In genomic region chr5:43193171-43193951, GRCh38 we compare ENCODE assay signal across 8 cellular contexts. TPM values are rescaled to one million over a fixed set of nuclear protein-coding genes. Genes with fewer than 3 reads are reported as not detected.
DNase-seq lines count a peak whose midpoint lies in the region; ATAC-seq, FAIRE-seq and TF ChIP-seq lines count a peak whose summit lies in the region.

No MANE protein-coding gene starts in this region.

- no peak for FAIRE-seq in HTR-8/SVneo (lab: Jason Lieb, UNC)
- FAIRE-seq in keratinocyte (lab: Jason Lieb, UNC): no peak

- no peaks in the 10 kb centered on the region for H3K79me2 ChIP-seq in keratinocyte (ENCODE audit: control insufficient read depth, insufficient read depth, low read length)

- H2AFZ ChIP-seq in keratinocyte (ENCODE audit: control insufficient read depth, low read length): peak overlapping the region; percentile 52

- TF ChIP-seq CTCF in keratinocyte (optimal IDR thresholded peaks at IDR 0.05 in 1 of 3, IDR thresholded peaks at IDR 0.05 in 1 of 3, conservative IDR thresholded peaks at IDR 0.05 in 1 of 3; ENCODE audit: extremely low read depth in 1 of 3, insufficient read depth in 2 of 3, low read length in 3 of 3): no peak

- dilution Hi-C loops in keratinocyte (cut with MboI; ENCODE audit: extremely low pct_ligation_motif_present, low sequenced_read_pairs): no loop called here

- H3K27me3 ChIP-seq in BLaER1 treated with 17β-estradiol and CSF1 and Interleukin-3, amounts not matched to agents 10 nM and 100 nM: peaks cover 29 to 47% (median 43%) of the 10 kb centered on the region in 11 experiments
- peaks cover 15% of the 10 kb centered on the region for H3K27me3 ChIP-seq in keratinocyte (ENCODE audit: control insufficient read depth, extremely low read depth, insufficient read depth, low read length)

- peak overlapping the region in 4 of 11 experiments; percentile 40 to 72 (median 53); a peak in 8 of 22 replicates for H3K27ac ChIP-seq in BLaER1 treated with 17β-estradiol and CSF1 and Interleukin-3, amounts not matched to agents 10 nM and 100 nM
- H3K27ac ChIP-seq in keratinocyte (ENCODE audit: control insufficient read depth, insufficient read depth, low read length): peak overlapping the region; percentile 77

- no peak overlapping the region for H3K27ac Mint-ChIP-seq in central memory CD8-positive, alpha-beta T cell (ENCODE audit: low read depth)

- peaks cover 0 to 8% (median 0%) of the 10 kb centered on the region in 11 experiments; a peak in 2 of 22 replicates for H3K36me3 ChIP-seq in BLaER1 treated with 17β-estradiol and CSF1 and Interleukin-3, amounts not matched to agents 10 nM and 100 nM
- no peaks in the 10 kb centered on the region for H3K36me3 ChIP-seq in keratinocyte (ENCODE audit: control insufficient read depth in 2 of 2, extremely low read depth in 1 of 2, insufficient read depth in 2 of 2, low read length in 2 of 2)

- no peaks in the 10 kb centered on the region for H3K36me3 Mint-ChIP-seq in central memory CD8-positive, alpha-beta T cell (ENCODE audit: insufficient read depth)

- peaks cover 12 to 21% (median 18%) of the 10 kb centered on the region in 11 experiments; a peak in 21 of 22 replicates for H3K9me3 ChIP-seq in BLaER1 treated with 17β-estradiol and CSF1 and Interleukin-3, amounts not matched to agents 10 nM and 100 nM (replicated peaks in 1 of 11)
- no peaks in the 10 kb centered on the region for H3K9me3 ChIP-seq in keratinocyte (ENCODE audit: control insufficient read depth, low read depth, low read length)

- peak; percentile 63 for ATAC-seq in GM19351 (IDR thresholded peaks at IDR 0.05; ENCODE audit: unreplicated experiment)
- peak; percentile 57 for ATAC-seq in central memory CD8-positive, alpha-beta T cell (replicated peaks; ENCODE audit: extremely low read depth, poor library complexity, severe bottlenecking)

- peak overlapping the region; percentile 4 to 79 (median 56); a peak in 18 of 22 replicates for H3K4me2 ChIP-seq in BLaER1 treated with 17β-estradiol and CSF1 and Interleukin-3, amounts not matched to agents 10 nM and 100 nM
- peak overlapping the region; percentile 91 for H3K4me2 ChIP-seq in keratinocyte (ENCODE audit: control insufficient read depth, extremely low read depth, insufficient read depth, low read depth, low read length)

- H3K4me1 ChIP-seq in BLaER1 treated with 17β-estradiol and CSF1 and Interleukin-3, amounts not matched to agents 10 nM and 100 nM: peaks cover 0 to 28% (median 18%) of the 10 kb centered on the region in 10 experiments; a peak in 15 of 20 replicates
- H3K4me1 ChIP-seq in keratinocyte (ENCODE audit: control insufficient read depth, extremely low read depth, insufficient read depth, low read length): peaks cover 16% of the 10 kb centered on the region

- H3K9ac ChIP-seq in BLaER1 treated with 17β-estradiol and CSF1 and Interleukin-3, amounts not matched to agents 10 nM and 100 nM: peak overlapping the region in 2 of 11 experiments; percentile 24 to 33; a peak in 3 of 22 replicates
- peak overlapping the region; percentile 61 for H3K9ac ChIP-seq in keratinocyte (ENCODE audit: control insufficient read depth, extremely low read depth, insufficient read depth, low read length)

- no peaks in the 10 kb centered on the region for H4K20me1 ChIP-seq in BLaER1 treated with 17β-estradiol and CSF1 and Interleukin-3, amounts not matched to agents 10 nM and 100 nM
- H4K20me1 ChIP-seq in keratinocyte (ENCODE audit: control insufficient read depth, extremely low read depth, insufficient read depth, low read length): no peaks in the 10 kb centered on the region

- peaks cover 19% of the 10 kb centered on the region for H3K27me3 Mint-ChIP-seq in central memory CD8-positive, alpha-beta T cell

- DNase-seq in HTR-8/SVneo (ENCODE audit: insufficient read length, low spot score): peak; percentile 95
- peak; percentile 84 for DNase-seq in SKM-1 (lab: John Stamatoyannopoulos, UW; ENCODE audit: unreplicated experiment)
- no peak for DNase-seq in central memory CD8-positive, alpha-beta T cell (ENCODE audit: low spot score in 2 of 2)
- DNase-seq in keratinocyte (ENCODE audit: low read depth, low spot score): peak; percentile 56
- DNase-seq in stimulated activated CD4-positive, alpha-beta T cell treated with anti-CD3 and anti-CD28 coated beads, Interleukin-15, amount 100 ng/mL, for 48 hours (ENCODE audit: low read depth in 2 of 2): peak; percentile 11 to 22
- DNase-seq in activated effector memory CD4-positive, alpha-beta T cell treated with Interleukin-2 at 50 U/mL for 16 hours: no peak

- peak overlapping the region; percentile 75 for H3K4me3 Mint-ChIP-seq in central memory CD8-positive, alpha-beta T cell

- peak overlapping the region in 2 of 10 experiments; percentile 41 to 49; a peak in 3 of 20 replicates for H3K4me3 ChIP-seq in BLaER1 treated with 17β-estradiol and CSF1 and Interleukin-3, amounts not matched to agents 10 nM and 100 nM
- peak overlapping the region; percentile 30 to 65 (median 43) for H3K4me3 ChIP-seq in keratinocyte (ENCODE audit: control insufficient read depth in 2 of 3, extremely low read depth in 1 of 3, insufficient read depth in 2 of 3, low read depth in 1 of 3, low read length in 3 of 3)

- no peaks in the 10 kb centered on the region for H3K9me1 ChIP-seq in keratinocyte (ENCODE audit: control insufficient read depth, extremely low read depth, insufficient read depth, low read length)

- H3K9me3 Mint-ChIP-seq in central memory CD8-positive, alpha-beta T cell: no peaks in the 10 kb centered on the region

- H3K4me1 Mint-ChIP-seq in central memory CD8-positive, alpha-beta T cell: peaks cover 18% of the 10 kb centered on the region

RNA-seq across cellular contexts. Expression of gene NIM1K, which starts 1.3 kb away (rescaled TPM):
- polyA plus RNA-seq in keratinocyte: 0.07 to 0.21 TPM (median 0.07 TPM) in 3 replicates
- polyA plus RNA-seq in keratinocyte (2011; ENCODE audit: low read depth): not detected
- 0.06 and 0.13 TPM in 2 replicates for polyA plus RNA-seq in keratinocyte (2011; cell fraction: cytosol; rRNA removed)
- polyA plus RNA-seq in keratinocyte (2011; cell fraction: nucleus; rRNA removed): 0.14 and 0.29 TPM in 2 replicates
- polyA plus RNA-seq in keratinocyte (2012; ENCODE audit: low replicate concordance): 0.08 TPM in 1 of 2 replicates, not detected in the other
- not detected in 3 replicates for polyA minus RNA-seq in keratinocyte
- polyA minus RNA-seq in keratinocyte (2011; cell fraction: cytosol; rRNA and poly(A)+ RNA removed): not detected
- polyA minus RNA-seq in keratinocyte (2011; cell fraction: nucleus; rRNA and poly(A)+ RNA removed): 0.21 and 0.39 TPM in 2 replicates

Comparison
In these comparisons a context has a peak if more than half of its experiments do, and no peak if none do; other contexts are left out.
1. DNase-seq: peak in HTR-8/SVneo (single experiment), SKM-1 (single experiment), keratinocyte (single experiment) and stimulated activated CD4-positive, alpha-beta T cell treated with anti-CD3 and anti-CD28 coated beads, Interleukin-15, amount 100 ng/mL, for 48 hours (2 of 2); none in central memory CD8-positive, alpha-beta T cell (0 of 2) and activated effector memory CD4-positive, alpha-beta T cell treated with Interleukin-2 at 50 U/mL for 16 hours (single experiment).